1 cellular context compared by ENCODE assay signal in the genomic region with DNA sequence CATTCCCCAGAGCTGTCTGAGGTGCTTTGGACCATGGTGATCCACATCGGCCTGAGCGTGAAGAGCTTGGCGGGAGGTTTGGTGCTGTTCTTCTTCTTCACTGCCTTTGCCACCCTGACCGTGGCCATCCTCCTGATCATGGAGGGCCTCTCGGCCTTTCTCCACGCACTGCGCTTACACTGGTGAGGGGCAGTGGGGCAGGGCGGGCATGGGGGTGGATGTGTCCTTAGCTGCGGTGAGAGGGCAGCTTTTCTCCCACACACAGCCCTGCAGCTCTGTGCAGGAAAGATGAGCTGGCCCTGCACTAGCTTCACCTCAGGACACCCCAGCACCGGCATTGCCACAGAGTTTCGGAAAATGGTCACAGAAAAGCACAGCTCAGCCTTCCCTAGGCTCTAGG.
TF ChIP-seq lines count a peak whose summit lies in the region.

No MANE protein-coding gene starts in this region.

TF ChIP-seq in K562, 482 proteins besides CTCF, POLR2A, EP300 and RAD21:
- TF ChIP-seq POLR2G (IDR thresholded peaks at IDR 0.05; ENCODE audit: low read depth, low read length), result peak; percentile 26; the same call in 1 of the 2 replicates
- TF ChIP-seq HINFP (tag; conservative IDR thresholded peaks at IDR 0.05; ENCODE audit: low read depth), result no peak
TF ChIP-seq in K562: peak in this region for 1.
